In the genomic region with DNA sequence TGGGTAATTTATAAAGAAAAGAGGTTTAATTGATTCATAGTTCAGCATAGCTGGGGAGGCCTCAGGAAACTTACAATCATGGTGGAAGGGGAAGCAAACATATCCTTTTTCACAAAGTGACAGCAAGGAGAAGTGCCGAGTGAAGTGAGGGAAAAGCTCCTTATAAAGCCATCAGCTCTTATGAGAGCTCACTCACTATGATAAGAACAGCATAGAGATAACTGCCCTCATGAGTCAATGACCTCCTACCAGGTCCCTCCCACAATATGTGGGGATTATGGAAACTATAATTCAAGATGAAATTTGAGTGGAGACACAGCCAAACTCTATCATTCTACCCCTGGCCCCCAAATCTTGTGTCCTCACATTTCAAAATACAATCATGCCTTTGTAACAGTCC, we compare ENCODE assay signal across 35 cellular contexts.
A peak's percentile ranks its signal among the peaks of the same experiment; 100 is the strongest.
DNase-seq lines count a peak whose midpoint lies in the region; ATAC-seq, FAIRE-seq and TF ChIP-seq lines count a peak whose summit lies in the region.
"Had no signal": no experiment of that assay in that cellular context is flagged by ENCODE, and none has a peak within 500 bp of the region (broad histone marks: within the 10 kb centered on the region; RNA-seq: fewer than 3 reads in every experiment).

No MANE protein-coding gene starts in this region.

- TF ChIP-seq CTCF in right atrium auricular region (IDR thresholded peaks at IDR 0.05) (no peak), bronchial epithelial cell (IDR thresholded peaks at IDR 0.05; ENCODE audit: insufficient read depth, low read length, severe bottlenecking) (no peak)

- no peaks in the 10 kb centered on the region for H3K36me3 ChIP-seq in right atrium auricular region
- H3K36me3 ChIP-seq in bronchial epithelial cell (ENCODE audit: control insufficient read depth, insufficient read depth, low read length) = no peaks in the 10 kb centered on the region
- H3K36me3 ChIP-seq: BE2C; BLaER1; BLaER1 treated with 17β-estradiol and CSF1 and Interleukin-3, amounts not matched to agents 10 nM and 100 nM had no signal

- WGBS in right cardiac atrium = 30% methylated on average over 1 of the region's 1 CpG

- DNase-seq in Right ventricle myocardium inferior (ENCODE audit: missing footprints) = no peak
- DNase-seq in right atrium auricular region (ENCODE audit: low spot score) = no peak
- DNase-seq in left ventricle myocardium superior = no peak
- DNase-seq in right cardiac atrium = no peak
- peak; percentile 59 for DNase-seq in amniotic epithelial cell (ENCODE audit: low read depth)
- DNase-seq in bronchial epithelial cell (ENCODE audit: low read depth) = no peak
- no peak for DNase-seq in NOMO-1 treated with dmso at 0.1 percent for 144 hours (lab: John Stamatoyannopoulos, UW; ENCODE audit: unreplicated experiment)
- DNase-seq in stimulated activated CD4-positive, alpha-beta T cell treated with anti-CD3 and anti-CD28 coated beads, Interleukin-4, amount 100 ng/mL, for 24 hours = no peak
- DNase-seq: 8988T; ACHN; AML-193; BE2C; C1 segment of cervical spinal cord; Caco-2; Calu3; CD4-positive, alpha-beta memory T cell; CD4-positive, alpha-beta T cell; CD4-positive, CD25-positive, alpha-beta regulatory T cell; CD8-positive, alpha-beta memory T cell; CD8-positive, alpha-beta T cell; COR-L47; DMS 273 treated with DMSO at 0.1 percent for 48 hours; DMS153; DMS53; DMS79; DMS79 treated with DMSO at 0.1 percent for 48 hours; DND-41; EL had no signal

- no peak overlapping the region for H3K27ac ChIP-seq in right atrium auricular region
- H3K27ac ChIP-seq in right cardiac atrium (ENCODE audit: low read length) = no peak overlapping the region
- H3K27ac ChIP-seq: 22Rv1; A549; BLaER1; BLaER1 treated with 17β-estradiol and CSF1 and Interleukin-3, amounts not matched to agents 10 nM and 100 nM; C4-2B had no signal

- H3K4me1 ChIP-seq in right atrium auricular region (peaks cover 0 to 5% of the 10 kb centered on the region in 2 donors), right cardiac atrium (ENCODE audit: control insufficient read depth, insufficient read depth, low read length) (no peaks in the 10 kb centered on the region)
- H3K4me1 ChIP-seq: A549, BE2C, BLaER1, Caco-2 had no signal

- H3K9me3 ChIP-seq in right atrium auricular region (no peaks in the 10 kb centered on the region), right cardiac atrium (ENCODE audit: control insufficient read depth, low read length) (no peaks in the 10 kb centered on the region)
- H3K9me3 ChIP-seq: A549, BE2C had no signal

- H3K4me3 ChIP-seq in right atrium auricular region (no peak overlapping the region), right cardiac atrium (ENCODE audit: low read length) (no peak overlapping the region), bronchial epithelial cell (ENCODE audit: low read depth, low read length) (no peak overlapping the region)
- H3K4me3 ChIP-seq: A549; BLaER1; BLaER1 treated with 17β-estradiol and CSF1 and Interleukin-3, amounts not matched to agents 10 nM and 100 nM had no signal

- H3K27me3 ChIP-seq in right atrium auricular region (no peaks in the 10 kb centered on the region), right cardiac atrium (ENCODE audit: control insufficient read depth, insufficient read depth) (no peaks in the 10 kb centered on the region), bronchial epithelial cell (ENCODE audit: control insufficient read depth, insufficient read depth, low read length) (no peaks in the 10 kb centered on the region)
- H3K27me3 ChIP-seq: BE2C; BLaER1; BLaER1 treated with 17β-estradiol and CSF1 and Interleukin-3, amounts not matched to agents 10 nM and 100 nM had no signal

- intact Hi-C loops in Right ventricle myocardium inferior (cut with DNase I) = no loop called here
- intact Hi-C loops in left ventricle myocardium superior (cut with micrococcal nuclease) = no loop called here
- intact Hi-C loops in right cardiac atrium (cut with DNase I) = no loop called here

- FAIRE-seq in bronchial epithelial cell (lab: Jason Lieb, UNC) = peak; percentile 36
- FAIRE-seq: A204.1, A549, D721Med had no signal

- ATAC-seq in Right ventricle myocardium inferior (peak; percentile 23), left ventricle myocardium superior (peak; percentile 32), right cardiac atrium (no peak)
- ATAC-seq: A549; CD8-positive, alpha-beta T cell had no signal

Comparison
In these comparisons a context has a peak if more than half of its experiments do, and no peak if none do; other contexts are left out.
1. ATAC-seq: peak in Right ventricle myocardium inferior (single experiment) and left ventricle myocardium superior (single experiment); none in right cardiac atrium (0 of 2).